ENCODE assay signal across 1 cellular context in the genomic region with DNA sequence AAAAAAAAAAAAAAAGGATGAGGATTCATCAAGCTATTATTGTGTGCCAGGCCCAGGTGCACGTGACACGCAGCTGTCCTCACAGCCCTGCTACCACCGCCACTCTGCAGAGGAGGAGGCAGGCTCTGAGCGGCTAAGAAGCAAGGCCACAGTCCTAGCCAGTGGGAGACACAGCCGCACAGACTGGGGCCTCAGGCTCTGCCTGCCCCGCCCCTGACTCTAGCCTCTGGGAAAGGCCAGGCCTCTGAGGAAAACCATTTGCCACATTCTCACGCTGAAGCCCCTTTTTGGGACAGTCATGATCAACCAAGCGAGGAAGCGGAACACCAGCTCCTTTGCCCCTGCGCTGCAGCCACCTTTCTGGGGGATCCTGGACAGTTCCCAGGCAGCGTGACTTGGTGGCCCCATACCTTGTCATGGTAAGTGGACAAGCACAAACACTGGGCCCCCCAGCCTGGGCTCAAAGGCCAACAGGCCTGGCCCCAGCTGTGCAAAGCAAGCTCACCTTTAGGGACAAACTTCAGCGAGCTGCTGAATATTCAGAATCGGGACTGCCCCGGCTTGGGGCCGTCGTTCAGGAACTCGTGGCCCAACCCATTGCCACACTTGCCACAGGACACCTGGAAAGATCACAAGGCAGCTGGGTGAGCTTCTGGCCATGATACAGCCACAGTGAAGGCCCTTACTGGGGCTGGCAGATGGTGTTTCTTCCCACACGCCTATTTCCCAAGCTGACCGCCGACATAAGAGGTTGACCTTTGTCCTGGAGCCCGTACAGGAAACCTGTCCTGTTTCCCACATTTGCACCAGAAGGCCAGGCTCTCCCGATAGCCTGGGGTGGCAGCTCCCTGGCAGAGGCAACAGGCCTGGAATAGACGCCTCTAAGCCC.
TF ChIP-seq lines count a peak whose summit lies in the region.

No MANE protein-coding gene starts in this region.

TF ChIP-seq in GM12878, 131 proteins besides CTCF, POLR2A, EP300 and RAD21:
- TF ChIP-seq, protein P1, sequence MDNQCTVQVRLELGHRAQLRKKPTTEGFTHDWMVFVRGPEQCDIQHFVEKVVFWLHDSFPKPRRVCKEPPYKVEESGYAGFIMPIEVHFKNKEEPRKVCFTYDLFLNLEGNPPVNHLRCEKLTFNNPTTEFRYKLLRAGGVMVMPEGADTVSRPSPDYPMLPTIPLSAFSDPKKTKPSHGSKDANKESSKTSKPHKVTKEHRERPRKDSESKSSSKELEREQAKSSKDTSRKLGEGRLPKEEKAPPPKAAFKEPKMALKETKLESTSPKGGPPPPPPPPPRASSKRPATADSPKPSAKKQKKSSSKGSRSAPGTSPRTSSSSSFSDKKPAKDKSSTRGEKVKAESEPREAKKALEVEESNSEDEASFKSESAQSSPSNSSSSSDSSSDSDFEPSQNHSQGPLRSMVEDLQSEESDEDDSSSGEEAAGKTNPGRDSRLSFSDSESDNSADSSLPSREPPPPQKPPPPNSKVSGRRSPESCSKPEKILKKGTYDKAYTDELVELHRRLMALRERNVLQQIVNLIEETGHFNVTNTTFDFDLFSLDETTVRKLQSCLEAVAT (IDR thresholded peaks at IDR 0.05), result 0 out of 2 replicates have a peak, but pooled peaks have one; percentile 19
- 0 out of 2 replicates have a peak, but pooled peaks have one; percentile 27 for TF ChIP-seq NR2F1 (conservative IDR thresholded peaks at IDR 0.05)
- no peak for TF ChIP-seq GABPA (IDR thresholded peaks at IDR 0.05; ENCODE audit: low read depth)
- TF ChIP-seq STAT3 (IDR thresholded peaks at IDR 0.05; ENCODE audit: low read depth, low read length), result no peak
- TF ChIP-seq ZNF274 (IDR thresholded peaks at IDR 0.05; ENCODE audit: insufficient read depth, insufficient read length), result no peak
- TF ChIP-seq PAX5 (IDR thresholded peaks at IDR 0.05; ENCODE audit: borderline replicate concordance, low read depth, low read length), result 0 out of 2 replicates have a peak, but pooled peaks have one; percentile 15
- TF ChIP-seq HCFC1 (IDR thresholded peaks at IDR 0.05; ENCODE audit: low read length), result no peak
- TF ChIP-seq IKZF1 (conservative IDR thresholded peaks at IDR 0.05), result no peak
- TF ChIP-seq, protein P2, sequence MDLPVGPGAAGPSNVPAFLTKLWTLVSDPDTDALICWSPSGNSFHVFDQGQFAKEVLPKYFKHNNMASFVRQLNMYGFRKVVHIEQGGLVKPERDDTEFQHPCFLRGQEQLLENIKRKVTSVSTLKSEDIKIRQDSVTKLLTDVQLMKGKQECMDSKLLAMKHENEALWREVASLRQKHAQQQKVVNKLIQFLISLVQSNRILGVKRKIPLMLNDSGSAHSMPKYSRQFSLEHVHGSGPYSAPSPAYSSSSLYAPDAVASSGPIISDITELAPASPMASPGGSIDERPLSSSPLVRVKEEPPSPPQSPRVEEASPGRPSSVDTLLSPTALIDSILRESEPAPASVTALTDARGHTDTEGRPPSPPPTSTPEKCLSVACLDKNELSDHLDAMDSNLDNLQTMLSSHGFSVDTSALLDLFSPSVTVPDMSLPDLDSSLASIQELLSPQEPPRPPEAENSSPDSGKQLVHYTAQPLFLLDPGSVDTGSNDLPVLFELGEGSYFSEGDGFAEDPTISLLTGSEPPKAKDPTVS (IDR thresholded peaks at IDR 0.05; ENCODE audit: low read depth, low read length), result no peak
- no peak for TF ChIP-seq ZNF207 (IDR thresholded peaks at IDR 0.05; ENCODE audit: borderline replicate concordance)
- no peak for TF ChIP-seq SREBF1 (IDR thresholded peaks at IDR 0.05; ENCODE audit: low read length)
- 0 out of 2 replicates have a peak, but pooled peaks have one; percentile 14 for TF ChIP-seq GATAD2B (conservative IDR thresholded peaks at IDR 0.05; ENCODE audit: low read depth)
- no peak for TF ChIP-seq FOXK2 (IDR thresholded peaks at IDR 0.05)
- TF ChIP-seq, protein P3, sequence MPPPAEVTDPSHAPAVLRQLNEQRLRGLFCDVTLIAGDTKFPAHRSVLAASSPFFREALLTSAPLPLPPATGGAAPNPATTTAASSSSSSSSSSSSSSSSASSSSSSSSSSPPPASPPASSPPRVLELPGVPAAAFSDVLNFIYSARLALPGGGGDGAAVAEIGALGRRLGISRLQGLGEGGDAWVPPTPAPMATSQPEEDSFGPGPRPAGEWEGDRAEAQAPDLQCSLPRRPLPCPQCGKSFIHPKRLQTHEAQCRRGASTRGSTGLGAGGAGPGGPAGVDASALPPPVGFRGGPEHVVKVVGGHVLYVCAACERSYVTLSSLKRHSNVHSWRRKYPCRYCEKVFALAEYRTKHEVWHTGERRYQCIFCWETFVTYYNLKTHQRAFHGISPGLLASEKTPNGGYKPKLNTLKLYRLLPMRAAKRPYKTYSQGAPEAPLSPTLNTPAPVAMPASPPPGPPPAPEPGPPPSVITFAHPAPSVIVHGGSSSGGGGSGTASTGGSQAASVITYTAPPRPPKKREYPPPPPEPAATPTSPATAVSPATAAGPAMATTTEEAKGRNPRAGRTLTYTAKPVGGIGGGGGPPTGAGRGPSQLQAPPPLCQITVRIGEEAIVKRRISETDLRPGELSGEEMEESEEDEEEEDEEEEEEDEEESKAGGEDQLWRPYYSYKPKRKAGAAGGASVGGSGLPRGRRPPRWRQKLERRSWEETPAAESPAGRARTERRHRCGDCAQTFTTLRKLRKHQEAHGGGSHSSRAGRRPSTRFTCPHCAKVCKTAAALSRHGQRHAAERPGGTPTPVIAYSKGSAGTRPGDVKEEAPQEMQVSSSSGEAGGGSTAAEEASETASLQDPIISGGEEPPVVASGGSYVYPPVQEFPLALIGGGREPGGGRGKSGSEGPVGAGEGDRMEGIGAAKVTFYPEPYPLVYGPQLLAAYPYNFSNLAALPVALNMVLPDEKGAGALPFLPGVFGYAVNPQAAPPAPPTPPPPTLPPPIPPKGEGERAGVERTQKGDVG (CRISPR knock-in tag; IDR thresholded peaks at IDR 0.05), result no peak
- TF ChIP-seq CHD2 (IDR thresholded peaks at IDR 0.05; ENCODE audit: borderline replicate concordance, low read depth, low read length), result no peak
- peak; percentile 60; the same call in 1 of the 3 replicates for TF ChIP-seq POU2F2 (IDR thresholded peaks at IDR 0.05; ENCODE audit: borderline replicate concordance, low read depth, low read length)
- TF ChIP-seq SRF (IDR thresholded peaks at IDR 0.05; ENCODE audit: low read depth in 2 of 2, low read length in 2 of 2), result no peak
